18 cellular contexts compared by ENCODE assay signal in genomic region chr2:106546376-106546990, GRCh38. TPM values are rescaled to one million over a fixed set of nuclear protein-coding genes. Genes with fewer than 3 reads are reported as not detected.
"Had no signal": no experiment of that assay in that cellular context is flagged by ENCODE, and none has a peak within 500 bp of the region (broad histone marks: within the 10 kb centered on the region; RNA-seq: fewer than 3 reads in every experiment).

No MANE protein-coding gene starts in this region.

- H3K36me3 ChIP-seq: adrenal gland, gastroesophageal sphincter, heart right ventricle, left lung, neutrophil, tibial artery, vagina, WERI-Rb-1 had no signal

- H3K36me3 Mint-ChIP-seq: activated naive CD4-positive, alpha-beta T cell treated with anti-CD3 and anti-CD28 coated beads, Interleukin-2, amount 50 U/mL, for 24 hours; naive thymus-derived CD8-positive, alpha-beta T cell; stimulated activated naive B cell treated with anti-CD40 and anti-IgM and Interleukin-4, amounts not matched to agents 10 μg/mL and 1 μg/mL and 100 μg/mL, for 72 hours had no signal

- H3K27ac Mint-ChIP-seq: activated CD8-positive, alpha-beta T cell treated with anti-CD3 and anti-CD28 coated beads for 36 hours; activated naive CD4-positive, alpha-beta T cell treated with anti-CD3 and anti-CD28 coated beads, Interleukin-2, amount 50 U/mL, for 24 hours; naive thymus-derived CD8-positive, alpha-beta T cell; stimulated activated naive B cell treated with anti-CD40 and anti-IgM and Interleukin-4, amounts not matched to agents 10 μg/mL and 1 μg/mL and 100 μg/mL, for 72 hours had no signal

- H3K4me3 ChIP-seq: adrenal gland, gastroesophageal sphincter, heart right ventricle, left lung, tibial artery, vagina had no signal

- H3K4me1 ChIP-seq: left lung, vagina had no signal

- H3K4me3 Mint-ChIP-seq: activated CD8-positive, alpha-beta T cell treated with anti-CD3 and anti-CD28 coated beads for 36 hours; activated naive CD4-positive, alpha-beta T cell treated with anti-CD3 and anti-CD28 coated beads, Interleukin-2, amount 50 U/mL, for 24 hours; naive thymus-derived CD8-positive, alpha-beta T cell; stimulated activated naive B cell treated with anti-CD40 and anti-IgM and Interleukin-4, amounts not matched to agents 10 μg/mL and 1 μg/mL and 100 μg/mL, for 72 hours had no signal

- H3K9me3 Mint-ChIP-seq: activated CD8-positive, alpha-beta T cell treated with anti-CD3 and anti-CD28 coated beads for 36 hours; activated naive CD4-positive, alpha-beta T cell treated with anti-CD3 and anti-CD28 coated beads, Interleukin-2, amount 50 U/mL, for 24 hours; naive thymus-derived CD8-positive, alpha-beta T cell; stimulated activated naive B cell treated with anti-CD40 and anti-IgM and Interleukin-4, amounts not matched to agents 10 μg/mL and 1 μg/mL and 100 μg/mL, for 72 hours had no signal

- H3K9me3 ChIP-seq: adrenal gland, gastroesophageal sphincter, heart right ventricle, left lung, neutrophil, tibial artery, vagina had no signal

- H3K27me3 ChIP-seq: adrenal gland, tibial artery, vagina had no signal

- DNase-seq: activated CD4-positive, alpha-beta T cell treated with anti-CD3 and anti-CD28 coated beads for 4 hours; activated CD8-positive, alpha-beta memory T cell treated with anti-CD3 and anti-CD28 coated beads, Interleukin-2, amount 50 U/mL, for 4 hours; activated CD8-positive, alpha-beta T cell treated with anti-CD3 and anti-CD28 coated beads for 36 hours; activated effector memory CD4-positive, alpha-beta T cell treated with anti-CD3 and anti-CD28 coated beads, Interleukin-2, amount 50 U/mL, for 16 hours; activated T-cell treated with anti-CD3 and anti-CD28 coated beads, Interleukin-2, amount 50 U/mL, for 48 hours; left lung; mammary epithelial cell; naive thymus-derived CD8-positive, alpha-beta T cell; stimulated activated CD4-positive, alpha-beta T cell treated with anti-CD3 and anti-CD28 coated beads, Interleukin-2, amount 100 ng/mL, for 48 hours; stimulated activated naive B cell treated with anti-CD40 and anti-IgM and Interleukin-4, amounts not matched to agents 10 μg/mL and 1 μg/mL and 100 μg/mL, for 72 hours; tibial artery; WERI-Rb-1 had no signal

- H3K27ac ChIP-seq: adrenal gland, gastroesophageal sphincter, heart right ventricle, left lung, neutrophil, tibial artery, vagina, WERI-Rb-1 had no signal

RNA-seq across cellular contexts. Expression of gene CD8B2, which starts 59.3 kb away (rescaled TPM):
- total RNA-seq: adrenal gland, mammary epithelial cell had no signal
